In the genomic region with DNA sequence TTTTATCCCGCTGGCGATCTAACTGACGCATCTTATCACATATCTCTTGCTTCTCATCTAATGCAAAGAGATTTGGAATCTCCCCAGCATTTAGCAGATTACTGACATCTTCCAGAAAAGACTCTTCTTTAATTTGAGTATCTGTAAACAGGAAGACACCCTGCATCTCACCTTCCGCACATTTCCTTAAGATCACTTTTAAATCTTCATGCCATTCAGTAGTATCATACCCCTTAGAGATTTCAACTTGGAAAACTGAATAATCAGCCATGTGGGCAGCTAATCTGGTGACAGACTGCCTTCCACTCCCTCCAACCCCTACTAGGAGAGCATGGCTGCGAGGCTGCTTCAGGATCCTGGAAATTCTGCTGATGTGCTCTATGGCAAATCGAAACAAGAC, we compare ENCODE assay signal across 25 cellular contexts.
"Had no signal": no experiment of that assay in that cellular context is flagged by ENCODE, and none has a peak within 500 bp of the region (broad histone marks: within the 10 kb centered on the region; RNA-seq: fewer than 3 reads in every experiment).

No MANE protein-coding gene starts in this region.

- DNase-seq: islet precursor cell; left ventricle myocardium inferior; midbrain; mucosa of descending colon; naive thymus-derived CD4-positive, alpha-beta T cell; ovary; retina; right cardiac atrium; stimulated activated CD4-positive, alpha-beta T cell treated with anti-CD3 and anti-CD28 coated beads, Interleukin-12 subunit alpha, Interleukin-12 subunit beta, amount 100 ng/mL, for 4 hours; stimulated activated CD4-positive, alpha-beta T cell treated with anti-CD3 and anti-CD28 coated beads, Interleukin-15, amount 100 ng/mL, for 24 hours; stimulated activated CD4-positive, alpha-beta T cell treated with anti-CD3 and anti-CD28 coated beads, Interleukin-2, amount 100 ng/mL, for 24 hours; stimulated activated CD4-positive, alpha-beta T cell treated with anti-CD3 and anti-CD28 coated beads, Interleukin-4, amount 100 ng/mL, for 1 hour; stimulated activated naive B cell treated with anti-CD40 and anti-IgM and Interleukin-4, amounts not matched to agents 10 μg/mL and 1 μg/mL and 100 μg/mL, for 72 hours; stimulated activated naive CD8-positive, alpha-beta T cell treated with anti-CD3 and anti-CD28 coated beads, Interleukin-15, Interleukin-2, amounts not matched to agents 100 U/mL and 50 U/mL, for 24 hours; stomach; testis; thyroid gland; transverse colon; upper lobe of left lung had no signal

- H3K27me3 ChIP-seq: ovary, stomach, testis, thyroid gland, transverse colon, upper lobe of left lung, vagina had no signal

- H3K4me1 ChIP-seq: left ventricle myocardium inferior, prostate gland, stomach, testis, thyroid gland, transverse colon, vagina had no signal

- H3K9me3 ChIP-seq: left ventricle myocardium inferior, mucosa of descending colon, ovary, prostate gland, stomach, testis, thyroid gland, transverse colon, upper lobe of left lung, vagina had no signal

- H3K27ac ChIP-seq: left ventricle myocardium inferior, ovary, prostate gland, skin epidermis, stomach, testis, thyroid gland, transverse colon, upper lobe of left lung, vagina had no signal

- ATAC-seq: mucosa of descending colon; naive thymus-derived CD4-positive, alpha-beta T cell; natural killer cell treated with Interleukin-12 subunit alpha and Interleukin-12 subunit beta and Interleukin-15 and Interleukin-18, amount 100 ng/mL, for 72 hours; sciatic nerve; stimulated activated naive B cell treated with anti-CD40 and anti-IgM and Interleukin-4, amounts not matched to agents 10 μg/mL and 1 μg/mL and 100 μg/mL, for 72 hours; stimulated activated naive CD8-positive, alpha-beta T cell treated with anti-CD3 and anti-CD28 coated beads, Interleukin-15, Interleukin-2, amounts not matched to agents 100 U/mL and 50 U/mL, for 24 hours had no signal

- H3K4me3 ChIP-seq: left ventricle myocardium inferior, lung, mucosa of descending colon, ovary, prostate gland, skin epidermis, stomach, testis, thyroid gland, transverse colon, upper lobe of left lung, vagina had no signal

- H3K27ac Mint-ChIP-seq: naive thymus-derived CD4-positive, alpha-beta T cell; natural killer cell treated with Interleukin-12 subunit alpha and Interleukin-12 subunit beta and Interleukin-15 and Interleukin-18, amount 100 ng/mL, for 72 hours; stimulated activated naive B cell treated with anti-CD40 and anti-IgM and Interleukin-4, amounts not matched to agents 10 μg/mL and 1 μg/mL and 100 μg/mL, for 72 hours had no signal

- H3K36me3 ChIP-seq: left ventricle myocardium inferior, ovary, prostate gland, stomach, thyroid gland, transverse colon, upper lobe of left lung, vagina had no signal

- H3K4me3 Mint-ChIP-seq: natural killer cell treated with Interleukin-12 subunit alpha and Interleukin-12 subunit beta and Interleukin-15 and Interleukin-18, amount 100 ng/mL, for 72 hours; stimulated activated naive B cell treated with anti-CD40 and anti-IgM and Interleukin-4, amounts not matched to agents 10 μg/mL and 1 μg/mL and 100 μg/mL, for 72 hours had no signal

- H3K36me3 Mint-ChIP-seq: naive thymus-derived CD4-positive, alpha-beta T cell; natural killer cell treated with Interleukin-12 subunit alpha and Interleukin-12 subunit beta and Interleukin-15 and Interleukin-18, amount 100 ng/mL, for 72 hours had no signal
